Comparison of ENCODE assay signal across 1 cellular context in genomic region chr11:114478768-114479167, GRCh38.
A peak's percentile ranks its signal among the peaks of the same experiment; 100 is the strongest.
TF ChIP-seq lines count a peak whose summit lies in the region.

No MANE protein-coding gene starts in this region.

TF ChIP-seq in HepG2, 621 proteins besides CTCF, POLR2A, EP300 and RAD21:
- TF ChIP-seq STAG1 (CRISPR knock-in tag; IDR thresholded peaks at IDR 0.05) (peak; percentile 55), ZFP82 (CRISPR knock-in tag; IDR thresholded peaks at IDR 0.05; ENCODE audit: borderline replicate concordance) (no peak), CEBPG (CRISPR knock-in tag; IDR thresholded peaks at IDR 0.05) (peak; percentile 22; the same call in 1 of the 2 replicates), NR2F6 (IDR thresholded peaks at IDR 0.05) (0 out of 2 replicates have a peak, but pooled peaks have one; percentile 22), NR2F6 (CRISPR knock-in tag; IDR thresholded peaks at IDR 0.05) (no peak; the same call in 1 of the 2 replicates), CEBPB (IDR thresholded peaks at IDR 0.05; ENCODE audit: borderline replicate concordance, low read depth, low read length) (peak; percentile 85), MLLT10 (CRISPR knock-in tag; IDR thresholded peaks at IDR 0.05) (no peak), FOSL2 (CRISPR knock-in tag; IDR thresholded peaks at IDR 0.05) (peak; percentile 65), SMC3 (IDR thresholded peaks at IDR 0.05; ENCODE audit: low read length) (0 out of 2 replicates have a peak, but pooled peaks have one; percentile 8), NR2F1 (CRISPR knock-in tag; IDR thresholded peaks at IDR 0.05) (peak in 1 of 2 experiments; percentile 71; a peak in 2 of 4 replicates), SKI (IDR thresholded peaks at IDR 0.05; ENCODE audit: partially characterized antibody) (no peak), ZFP36 (IDR thresholded peaks at IDR 0.05; ENCODE audit: borderline replicate concordance, low read depth, low read length, partially characterized antibody) (no peak), ZNF775 (CRISPR knock-in tag; IDR thresholded peaks at IDR 0.05; ENCODE audit: borderline replicate concordance) (no peak)
